In genomic region chr4:73704314-73705055, GRCh38 we compare ENCODE assay signal across 8 cellular contexts. TPM values are rescaled to one million over a fixed set of nuclear protein-coding genes. Genes with fewer than 3 reads are reported as not detected.
A peak's percentile ranks its signal among the peaks of the same experiment; 100 is the strongest.
DNase-seq lines count a peak whose midpoint lies in the region; ATAC-seq and TF ChIP-seq lines count a peak whose summit lies in the region.

No MANE protein-coding gene starts in this region.

- DNase-seq in COLO668 (lab: John Stamatoyannopoulos, UW; ENCODE audit: unreplicated experiment) (peak; percentile 12), HPDE6-E6E7 (ENCODE audit: extremely low spot score) (peak; percentile 62), SKM-1 treated with dmso at 0.1 percent for 144 hours (lab: John Stamatoyannopoulos, UW; ENCODE audit: unreplicated experiment) (peak; percentile 98), retinal pigment epithelial cell (ENCODE audit: low read depth) (peak; percentile 99), NCI-H1105 treated with DMSO at 0.1 percent for 48 hours (lab: John Stamatoyannopoulos, UW) (no peak)

- TF ChIP-seq EP300 in gastroesophageal sphincter (IDR thresholded peaks at IDR 0.05), result no peak

- no peaks in the 10 kb centered on the region for H3K27me3 ChIP-seq in gastroesophageal sphincter

- ATAC-seq in gastroesophageal sphincter (peak; percentile 93), HG02938 (IDR thresholded peaks at IDR 0.05; ENCODE audit: unreplicated experiment) (no peak), HG03159 (IDR thresholded peaks at IDR 0.05; ENCODE audit: unreplicated experiment) (no peak)

- 24 to 27% methylated on average over 8 to 9 of the region's 9 CpGs for WGBS in gastroesophageal sphincter (ENCODE audit: low coverage in 1 of 2), 2 donors

- H3K27ac ChIP-seq in gastroesophageal sphincter, result peak overlapping the region in 3 of 4 donors; percentile 35 to 72 (median 56)

- TF ChIP-seq CTCF in gastroesophageal sphincter (IDR thresholded peaks at IDR 0.05) (no peak), retinal pigment epithelial cell (conservative IDR thresholded peaks at IDR 0.05; ENCODE audit: low read depth, low read length) (no peak)

- H3K4me1 ChIP-seq in gastroesophageal sphincter, result peaks cover 0 to 30% (median 7%) of the 10 kb centered on the region in 3 donors

- no peaks in the 10 kb centered on the region for H3K36me3 ChIP-seq in gastroesophageal sphincter

- TF ChIP-seq POLR2A in gastroesophageal sphincter (IDR thresholded peaks at IDR 0.05), result no peak

- no peaks in the 10 kb centered on the region for H3K9me3 ChIP-seq in gastroesophageal sphincter

- H3K4me3 ChIP-seq in gastroesophageal sphincter (no peak overlapping the region), retinal pigment epithelial cell (ENCODE audit: low read length) (no peak overlapping the region)

RNA-seq across cellular contexts. Expression of gene CXCL8, which starts 35.9 kb away (rescaled TPM):
- total RNA-seq in gastroesophageal sphincter, result 1 to 10 TPM in 2 of 4 donors, under 1 TPM in 1, not detected in 1; 0.62 to 1.9 (median 1.2) TPM
